In genomic region chr18:51227660-51228059, GRCh38 we compare ENCODE assay signal across 23 cellular contexts.
"Had no signal": no experiment of that assay in that cellular context is flagged by ENCODE, and none has a peak within 500 bp of the region (broad histone marks: within the 10 kb centered on the region; RNA-seq: fewer than 3 reads in every experiment).

No MANE protein-coding gene starts in this region.

- H3K9ac ChIP-seq: KMS-11, SK-N-SH had no signal

- ATAC-seq: HepG2, Panc1, PC-3 had no signal

- DNase-seq: IMR-90; Kasumi-1; MM.1S; NCI-H1092 treated with DMSO at 0.1 percent for 48 hours; NCI-H1436; NCI-H187; NCI-H2029; NCI-H2081 treated with DMSO at 0.1 percent for 48 hours; NCI-H2171; NCI-H226; NCI-H446; NCI-H510A; NCI-H524 treated with DMSO at 0.1 percent for 48 hours; NCI-H69; NCI-H774; NK-92 treated with Interleukin-12 subunit alpha and Interleukin-12 subunit beta, amount 100 ng/mL, for 24 hours; PC-3; SHP77; SK-N-SH had no signal

- H3K9me3 ChIP-seq: SK-N-SH had no signal

- H3K4me2 ChIP-seq: KMS-11, SK-N-SH had no signal

- H3K27ac ChIP-seq: KMS-11, RWPE1 had no signal
